ENCODE assay signal across 31 cellular contexts in genomic region chr2:156615836-156616322, GRCh38.
"Had no signal": no experiment of that assay in that cellular context is flagged by ENCODE, and none has a peak within 500 bp of the region (broad histone marks: within the 10 kb centered on the region; RNA-seq: fewer than 3 reads in every experiment).

No MANE protein-coding gene starts in this region.

- H3K27ac ChIP-seq: neural progenitor cell, ovary, parathyroid adenoma, psoas muscle, right lobe of liver, sigmoid colon, spleen, suprapubic skin, testis, tibial artery, transverse colon, upper lobe of right lung, uterus had no signal

- H3K9me3 ChIP-seq: ovary, psoas muscle, right lobe of liver, sigmoid colon, spleen, suprapubic skin, testis, tibial artery, transverse colon, upper lobe of right lung, uterus had no signal

- DNase-seq: natural killer cell; occipital lobe; ovary; posterior cingulate gyrus; psoas muscle; right cardiac atrium; right lobe of liver; sigmoid colon; spleen; stimulated activated CD4-positive, alpha-beta T cell treated with anti-CD3 and anti-CD28 coated beads, Interleukin-12 subunit alpha, Interleukin-12 subunit beta, amount 100 ng/mL, for 4 hours; stimulated activated CD4-positive, alpha-beta T cell treated with anti-CD3 and anti-CD28 coated beads, Interleukin-1b, Interleukin-23, amount 100 ng/mL, for 48 hours; stimulated activated CD4-positive, alpha-beta T cell treated with anti-CD3 and anti-CD28 coated beads, Interleukin-4, amount 100 ng/mL, for 1 hour; stimulated activated CD4-positive, alpha-beta T cell treated with anti-CD3 and anti-CD28 coated beads, Interleukin-4, amount 100 ng/mL, for 4 hours; stimulated activated CD8-positive, alpha-beta memory T cell treated with anti-CD3 and anti-CD28 coated beads, Interleukin-4, amount 100 ng/mL, for 48 hours; stimulated activated naive CD4-positive, alpha-beta T cell; stimulated activated naive CD8-positive, alpha-beta T cell treated with anti-CD3 and anti-CD28 coated beads, Interleukin-15, amount 100 ng/mL, for 72 hours; stimulated activated naive CD8-positive, alpha-beta T cell treated with anti-CD3 and anti-CD28 coated beads, Interleukin-15, Interleukin-2, amounts not matched to agents 100 U/mL and 50 U/mL, for 24 hours; substantia nigra; testis; tibial artery; transverse colon; upper lobe of right lung; uterus had no signal

- H3K4me2 ChIP-seq: neural progenitor cell, smooth muscle cell had no signal

- ATAC-seq: natural killer cell; psoas muscle; right cardiac atrium; right lobe of liver; stimulated activated memory B cell treated with anti-CD40 and anti-IgM and Interleukin-4, amounts not matched to agents 10 μg/mL and 1 μg/mL and 100 μg/mL, for 72 hours; stimulated activated naive CD8-positive, alpha-beta T cell treated with anti-CD3 and anti-CD28 coated beads, Interleukin-15, amount 100 ng/mL, for 72 hours; stimulated activated naive CD8-positive, alpha-beta T cell treated with anti-CD3 and anti-CD28 coated beads, Interleukin-15, Interleukin-2, amounts not matched to agents 100 U/mL and 50 U/mL, for 24 hours; upper lobe of right lung had no signal

- H3K27ac Mint-ChIP-seq: natural killer cell; nephron; neural progenitor cell; progenitor cell of endocrine pancreas; stimulated activated memory B cell treated with anti-CD40 and anti-IgM and Interleukin-4, amounts not matched to agents 10 μg/mL and 1 μg/mL and 100 μg/mL, for 72 hours; stimulated activated naive CD8-positive, alpha-beta T cell treated with anti-CD3 and anti-CD28 coated beads, Interleukin-15, amount 100 ng/mL, for 72 hours; type B pancreatic cell had no signal

- H3K4me1 ChIP-seq: parathyroid adenoma, psoas muscle, right lobe of liver, sigmoid colon, spleen, suprapubic skin, testis, tibial artery, transverse colon, upper lobe of right lung, uterus had no signal

- H3K36me3 Mint-ChIP-seq: natural killer cell; neural progenitor cell; stimulated activated memory B cell treated with anti-CD40 and anti-IgM and Interleukin-4, amounts not matched to agents 10 μg/mL and 1 μg/mL and 100 μg/mL, for 72 hours; type B pancreatic cell had no signal

- H3K4me1 Mint-ChIP-seq: natural killer cell; nephron; neural progenitor cell; stimulated activated memory B cell treated with anti-CD40 and anti-IgM and Interleukin-4, amounts not matched to agents 10 μg/mL and 1 μg/mL and 100 μg/mL, for 72 hours; stimulated activated naive CD8-positive, alpha-beta T cell treated with anti-CD3 and anti-CD28 coated beads, Interleukin-15, amount 100 ng/mL, for 72 hours had no signal

- H3K27me3 ChIP-seq: neural progenitor cell, ovary, right lobe of liver, sigmoid colon, suprapubic skin, testis, tibial artery, transverse colon, upper lobe of right lung, uterus had no signal

- H3K36me3 ChIP-seq: neural progenitor cell, ovary, right lobe of liver, sigmoid colon, spleen, suprapubic skin, tibial artery, transverse colon, upper lobe of right lung, uterus had no signal

- H3K4me3 Mint-ChIP-seq: natural killer cell; nephron; neural progenitor cell; stimulated activated memory B cell treated with anti-CD40 and anti-IgM and Interleukin-4, amounts not matched to agents 10 μg/mL and 1 μg/mL and 100 μg/mL, for 72 hours; stimulated activated naive CD8-positive, alpha-beta T cell treated with anti-CD3 and anti-CD28 coated beads, Interleukin-15, amount 100 ng/mL, for 72 hours; type B pancreatic cell had no signal

- H3K4me3 ChIP-seq: neural progenitor cell, ovary, psoas muscle, right lobe of liver, sigmoid colon, smooth muscle cell, spleen, suprapubic skin, testis, tibial artery, transverse colon, upper lobe of right lung, uterus had no signal

- H3K79me2 ChIP-seq: parathyroid adenoma had no signal

- H2AFZ ChIP-seq: neural progenitor cell, parathyroid adenoma had no signal

- H3K27me3 Mint-ChIP-seq: progenitor cell of endocrine pancreas; stimulated activated memory B cell treated with anti-CD40 and anti-IgM and Interleukin-4, amounts not matched to agents 10 μg/mL and 1 μg/mL and 100 μg/mL, for 72 hours had no signal

- H3K9ac ChIP-seq: neural progenitor cell, parathyroid adenoma had no signal
